Comparison of ENCODE assay signal across 9 cellular contexts in the genomic region with DNA sequence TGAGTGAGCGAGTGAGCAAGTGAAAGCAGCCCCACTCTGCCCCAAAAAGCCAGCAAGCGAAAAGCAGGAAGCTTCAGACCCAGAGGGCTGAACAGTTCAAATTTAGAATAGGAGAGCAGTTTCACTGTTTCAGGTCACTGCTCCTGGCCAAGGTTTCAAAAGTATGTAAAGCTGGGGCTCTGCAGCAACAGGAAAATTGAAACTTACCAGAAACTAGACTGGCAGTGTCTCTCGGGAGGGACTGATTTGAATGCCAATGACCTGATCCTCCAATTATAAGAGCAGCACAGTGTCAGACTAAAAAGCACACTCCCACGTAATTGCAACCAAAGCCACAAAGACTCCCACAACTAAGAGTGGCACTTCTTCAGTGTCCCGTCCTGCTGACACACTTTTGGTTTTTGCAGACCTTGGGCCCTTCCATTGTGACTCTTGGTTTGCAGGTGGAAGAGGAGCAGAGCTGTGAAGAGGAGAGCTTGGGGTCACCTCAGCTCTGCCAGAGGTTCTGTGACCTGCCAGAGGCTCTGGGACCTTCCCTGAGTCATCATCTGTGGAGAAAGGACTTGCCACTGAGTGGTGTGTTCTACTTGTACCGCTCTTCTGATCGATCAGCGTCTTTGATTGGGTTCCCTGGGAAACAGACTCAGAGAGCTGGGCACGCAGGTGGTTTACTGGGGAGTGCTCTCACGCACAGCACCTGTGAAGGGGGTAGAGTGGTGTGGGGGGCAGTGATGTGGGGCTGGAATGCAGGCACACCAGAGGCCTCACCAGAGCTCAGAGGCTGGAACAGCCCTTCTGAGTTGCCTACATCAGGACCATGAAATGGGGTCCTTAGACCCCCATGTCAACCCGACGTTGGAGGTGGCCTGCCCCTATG. TPM values are rescaled to one million over a fixed set of nuclear protein-coding genes. Genes with fewer than 3 reads are reported as not detected.
DNase-seq lines count a peak whose midpoint lies in the region; ATAC-seq and TF ChIP-seq lines count a peak whose summit lies in the region.
"Had no signal": no experiment of that assay in that cellular context is flagged by ENCODE, and none has a peak within 500 bp of the region (broad histone marks: within the 10 kb centered on the region; RNA-seq: fewer than 3 reads in every experiment).

No MANE protein-coding gene starts in this region.

- H3K9me3 Mint-ChIP-seq in activated naive CD4-positive, alpha-beta T cell treated with anti-CD3 and anti-CD28 coated beads, Interleukin-2, amount 50 U/mL, for 72 hours = peaks cover 6 to 8% of the 10 kb centered on the region in 2 donors
- H3K9me3 Mint-ChIP-seq in stimulated activated memory B cell treated with anti-CD40 and anti-IgM and Interleukin-4, amounts not matched to agents 10 μg/mL and 1 μg/mL and 100 μg/mL, for 72 hours = no peaks in the 10 kb centered on the region

- H3K27ac Mint-ChIP-seq in activated naive CD4-positive, alpha-beta T cell treated with anti-CD3 and anti-CD28 coated beads, Interleukin-2, amount 50 U/mL, for 72 hours = no peak overlapping the region
- H3K27ac Mint-ChIP-seq in stimulated activated memory B cell treated with anti-CD40 and anti-IgM and Interleukin-4, amounts not matched to agents 10 μg/mL and 1 μg/mL and 100 μg/mL, for 72 hours = no peak overlapping the region

- H2AFZ ChIP-seq in OCI-LY3 (ENCODE audit: low read depth, low read length) = no peak overlapping the region

- H3K36me3 Mint-ChIP-seq in activated naive CD4-positive, alpha-beta T cell treated with anti-CD3 and anti-CD28 coated beads, Interleukin-2, amount 50 U/mL, for 72 hours = peaks cover 8% of the 10 kb centered on the region in 2 donors
- H3K36me3 Mint-ChIP-seq in stimulated activated memory B cell treated with anti-CD40 and anti-IgM and Interleukin-4, amounts not matched to agents 10 μg/mL and 1 μg/mL and 100 μg/mL, for 72 hours = no peaks in the 10 kb centered on the region

- H3K79me2 ChIP-seq in OCI-LY3 (ENCODE audit: low read length) = no peaks in the 10 kb centered on the region

- H3K9me3 ChIP-seq in OCI-LY3 (ENCODE audit: insufficient read depth, low read length) = peaks cover 11% of the 10 kb centered on the region

- peaks cover 45% of the 10 kb centered on the region for H3K27me3 ChIP-seq in OCI-LY3 (ENCODE audit: low read depth, low read length)

- H3K4me1 ChIP-seq in OCI-LY3 (ENCODE audit: low read length) = peaks cover 45% of the 10 kb centered on the region

- peak; percentile 88 to 90 for ATAC-seq in activated naive CD4-positive, alpha-beta T cell treated with anti-CD3 and anti-CD28 coated beads, Interleukin-2, amount 50 U/mL, for 72 hours
- peak; percentile 88 for ATAC-seq in HG02885 (IDR thresholded peaks at IDR 0.05; ENCODE audit: poor library complexity, unreplicated experiment)
- peak; percentile 93 for ATAC-seq in stimulated activated memory B cell treated with anti-CD40 and anti-IgM and Interleukin-4, amounts not matched to agents 10 μg/mL and 1 μg/mL and 100 μg/mL, for 72 hours

- peak overlapping the region; percentile 55 for H3K4me3 ChIP-seq in OCI-LY3 (ENCODE audit: low read length)

- peak overlapping the region; percentile 76 for H3K27ac ChIP-seq in OCI-LY3 (ENCODE audit: low read length)

- peaks cover 12% of the 10 kb centered on the region for H3K4me1 Mint-ChIP-seq in stimulated activated memory B cell treated with anti-CD40 and anti-IgM and Interleukin-4, amounts not matched to agents 10 μg/mL and 1 μg/mL and 100 μg/mL, for 72 hours

- DNase-seq in activated naive CD4-positive, alpha-beta T cell treated with anti-CD3 and anti-CD28 coated beads, Interleukin-2, amount 50 U/mL, for 72 hours (ENCODE audit: low spot score in 2 of 2) = peak in 1 of 2 donors; percentile 34
- DNase-seq in activated naive CD4-positive, alpha-beta T cell treated with anti-CD3 and anti-CD28 coated beads, Interleukin-2, amount 50 U/mL, for 16 hours = no peak
- DNase-seq in 8988T (no peak), NCI-H2196 (lab: John Stamatoyannopoulos, UW; ENCODE audit: unreplicated experiment) (no peak), kidney glomerular epithelial cell (lab: John Stamatoyannopoulos, UW) (no peak)
- DNase-seq: foreskin fibroblast had no signal

- peak overlapping the region; percentile 78 for H3K4me2 ChIP-seq in OCI-LY3 (ENCODE audit: low read length)

- no peaks in the 10 kb centered on the region for H4K20me1 ChIP-seq in OCI-LY3 (ENCODE audit: insufficient read depth, low read length)

- H3K27me3 Mint-ChIP-seq in stimulated activated memory B cell treated with anti-CD40 and anti-IgM and Interleukin-4, amounts not matched to agents 10 μg/mL and 1 μg/mL and 100 μg/mL, for 72 hours = peaks cover 14% of the 10 kb centered on the region

- H3K9ac ChIP-seq in OCI-LY3 (ENCODE audit: low read length) = peak overlapping the region; percentile 57; the same call in 1 of the 2 replicates

- no peak for TF ChIP-seq CTCF in OCI-LY3 (IDR thresholded peaks at IDR 0.05; ENCODE audit: low read depth, low read length)

- H3K4me3 Mint-ChIP-seq in stimulated activated memory B cell treated with anti-CD40 and anti-IgM and Interleukin-4, amounts not matched to agents 10 μg/mL and 1 μg/mL and 100 μg/mL, for 72 hours = peak overlapping the region; percentile 38

- H3K36me3 ChIP-seq in OCI-LY3 (replicated peaks; ENCODE audit: low read depth, low read length) = peaks cover 9% of the 10 kb centered on the region

RNA-seq across cellular contexts. Expression of gene PTGIS, which starts 52.7 kb away (rescaled TPM):
- total RNA-seq in activated naive CD4-positive, alpha-beta T cell treated with anti-CD3 and anti-CD28 coated beads, Interleukin-2, amount 50 U/mL, for 72 hours = 1 to 10 TPM in 1 of 2 donors, under 1 TPM in 1; 0.60 to 1.0 TPM
